ENCODE assay signal across 18 cellular contexts in the genomic region with DNA sequence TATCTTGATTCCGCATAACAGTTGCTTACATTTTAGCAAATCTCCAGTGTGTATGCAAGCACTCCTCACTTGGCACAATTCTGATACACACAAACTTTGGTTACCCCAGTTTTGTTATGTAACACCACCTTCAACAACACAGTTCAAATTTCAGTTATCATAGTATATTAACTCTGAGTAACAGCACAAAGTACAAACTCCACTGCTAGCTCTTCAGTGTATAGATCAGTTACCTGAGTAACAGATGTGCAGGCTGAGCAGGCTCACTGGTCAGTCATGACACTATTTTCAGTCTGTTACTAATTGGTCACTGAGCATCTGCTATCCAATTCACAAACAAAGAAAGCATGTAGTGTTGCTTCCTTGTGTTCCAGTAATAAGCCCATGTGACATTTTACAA. TPM values are rescaled to one million over a fixed set of nuclear protein-coding genes. Genes with fewer than 3 reads are reported as not detected.
DNase-seq lines count a peak whose midpoint lies in the region; ATAC-seq and TF ChIP-seq lines count a peak whose summit lies in the region.
"Had no signal": no experiment of that assay in that cellular context is flagged by ENCODE, and none has a peak within 500 bp of the region (broad histone marks: within the 10 kb centered on the region; RNA-seq: fewer than 3 reads in every experiment).

No MANE protein-coding gene starts in this region.

- H3K36me3 ChIP-seq in tibial nerve: peaks cover 0 to 70% (median 6%) of the 10 kb centered on the region in 3 donors

- peaks cover 0 to 4% (median 0%) of the 10 kb centered on the region in 4 donors for H3K9me3 ChIP-seq in tibial nerve
- H3K9me3 ChIP-seq: SJCRH30 had no signal

- TF ChIP-seq CTCF in endothelial cell (IDR thresholded peaks at IDR 0.05; ENCODE audit: unreplicated experiment) (no peak), tibial nerve (IDR thresholded peaks at IDR 0.05) (no peak)

- H3K4me3 ChIP-seq in tibial nerve: no peak overlapping the region
- H3K4me3 ChIP-seq: SJCRH30 had no signal

- H3K4me1 Mint-ChIP-seq in endothelial cell (ENCODE audit: unreplicated experiment): peaks cover 42% of the 10 kb centered on the region
- H3K4me1 Mint-ChIP-seq: CD4-positive, CD25-positive, alpha-beta regulatory T cell; IgD-negative memory B cell had no signal

- intact Hi-C loops in left colon (cut with DNase I, micrococcal nuclease): no loop called here

- no peaks in the 10 kb centered on the region for H3K27me3 Mint-ChIP-seq in endothelial cell (ENCODE audit: unreplicated experiment)
- H3K27me3 Mint-ChIP-seq: CD4-positive, CD25-positive, alpha-beta regulatory T cell; IgD-negative memory B cell had no signal

- H3K27ac ChIP-seq in tibial nerve: no peak overlapping the region
- H3K27ac ChIP-seq: SJCRH30 had no signal

- H3K27ac Mint-ChIP-seq in endothelial cell (ENCODE audit: unreplicated experiment): peak overlapping the region; percentile 94
- H3K27ac Mint-ChIP-seq: IgD-negative memory B cell had no signal

- H3K9me3 Mint-ChIP-seq in endothelial cell (ENCODE audit: unreplicated experiment): no peaks in the 10 kb centered on the region

- 90% methylated on average over 1 of the region's 1 CpG for WGBS in tibial nerve, 2 donors

- H3K36me3 Mint-ChIP-seq in endothelial cell (ENCODE audit: low read depth, unreplicated experiment): peaks cover 24% of the 10 kb centered on the region

- no peak for TF ChIP-seq EP300 in tibial nerve (IDR thresholded peaks at IDR 0.05)

- no peaks in the 10 kb centered on the region for H3K27me3 ChIP-seq in tibial nerve
- H3K27me3 ChIP-seq: SJCRH30 had no signal

- no peak for TF ChIP-seq POLR2A in tibial nerve (IDR thresholded peaks at IDR 0.05)

- peaks cover 0 to 3% (median 0%) of the 10 kb centered on the region in 4 donors for H3K4me1 ChIP-seq in tibial nerve
- H3K4me1 ChIP-seq: SJCRH30 had no signal

- no peak overlapping the region for H3K4me3 Mint-ChIP-seq in endothelial cell (ENCODE audit: unreplicated experiment)
- H3K4me3 Mint-ChIP-seq: CD4-positive, CD25-positive, alpha-beta regulatory T cell; IgD-negative memory B cell had no signal

- no peak for DNase-seq in endothelial cell (ENCODE audit: low spot score)
- no peak for DNase-seq in left colon
- peak; percentile 43 for DNase-seq in myocyte (ENCODE audit: low read depth)
- DNase-seq in tibial nerve (ENCODE audit: low spot score in 2 of 2): no peak
- no peak for DNase-seq in NCI-H345 (lab: John Stamatoyannopoulos, UW)
- DNase-seq: CD4-positive, CD25-positive, alpha-beta regulatory T cell; DMS79; NCI-H1105 treated with DMSO at 0.1 percent for 48 hours; NCI-H2029 treated with DMSO at 0.1 percent for 48 hours; NCI-H2171 treated with DMSO at 0.1 percent for 48 hours; NCI-H446; NCI-H526; OCI-M1; SJCRH30 had no signal

- ATAC-seq in left colon (peak; percentile 97), GM18909 (IDR thresholded peaks at IDR 0.05; ENCODE audit: poor library complexity, unreplicated experiment) (no peak), HG03025 (IDR thresholded peaks at IDR 0.05; ENCODE audit: low FRiP score, unreplicated experiment) (no peak)
- ATAC-seq: HCT116 had no signal

RNA-seq across cellular contexts. Expression of gene PKD2, which starts 55.4 kb away (rescaled TPM):
- total RNA-seq in endothelial cell (ENCODE audit: unreplicated experiment): 31.1 TPM
- 10 to 100 TPM in 1 of 2 donors, 1 to 10 TPM in 1; 5.4 to 11.4 TPM for total RNA-seq in left colon
- 38.9 and 41.7 TPM in 2 replicates for total RNA-seq in myocyte
- polyA plus RNA-seq in myocyte (2012): 49.7 TPM
- 100 to 1,000 TPM in 1 of 4 donors, 10 to 100 TPM in 3; 92.7 to 117 (median 94.7) TPM for total RNA-seq in tibial nerve
